Comparison of ENCODE assay signal across 1 cellular context in genomic region chr3:52454938-52455282, GRCh38.
TF ChIP-seq lines count a peak whose summit lies in the region.

No MANE protein-coding gene starts in this region.

TF ChIP-seq in K562, 482 proteins besides CTCF, POLR2A, EP300 and RAD21 (continued from another document):
- TF ChIP-seq, protein P1, sequence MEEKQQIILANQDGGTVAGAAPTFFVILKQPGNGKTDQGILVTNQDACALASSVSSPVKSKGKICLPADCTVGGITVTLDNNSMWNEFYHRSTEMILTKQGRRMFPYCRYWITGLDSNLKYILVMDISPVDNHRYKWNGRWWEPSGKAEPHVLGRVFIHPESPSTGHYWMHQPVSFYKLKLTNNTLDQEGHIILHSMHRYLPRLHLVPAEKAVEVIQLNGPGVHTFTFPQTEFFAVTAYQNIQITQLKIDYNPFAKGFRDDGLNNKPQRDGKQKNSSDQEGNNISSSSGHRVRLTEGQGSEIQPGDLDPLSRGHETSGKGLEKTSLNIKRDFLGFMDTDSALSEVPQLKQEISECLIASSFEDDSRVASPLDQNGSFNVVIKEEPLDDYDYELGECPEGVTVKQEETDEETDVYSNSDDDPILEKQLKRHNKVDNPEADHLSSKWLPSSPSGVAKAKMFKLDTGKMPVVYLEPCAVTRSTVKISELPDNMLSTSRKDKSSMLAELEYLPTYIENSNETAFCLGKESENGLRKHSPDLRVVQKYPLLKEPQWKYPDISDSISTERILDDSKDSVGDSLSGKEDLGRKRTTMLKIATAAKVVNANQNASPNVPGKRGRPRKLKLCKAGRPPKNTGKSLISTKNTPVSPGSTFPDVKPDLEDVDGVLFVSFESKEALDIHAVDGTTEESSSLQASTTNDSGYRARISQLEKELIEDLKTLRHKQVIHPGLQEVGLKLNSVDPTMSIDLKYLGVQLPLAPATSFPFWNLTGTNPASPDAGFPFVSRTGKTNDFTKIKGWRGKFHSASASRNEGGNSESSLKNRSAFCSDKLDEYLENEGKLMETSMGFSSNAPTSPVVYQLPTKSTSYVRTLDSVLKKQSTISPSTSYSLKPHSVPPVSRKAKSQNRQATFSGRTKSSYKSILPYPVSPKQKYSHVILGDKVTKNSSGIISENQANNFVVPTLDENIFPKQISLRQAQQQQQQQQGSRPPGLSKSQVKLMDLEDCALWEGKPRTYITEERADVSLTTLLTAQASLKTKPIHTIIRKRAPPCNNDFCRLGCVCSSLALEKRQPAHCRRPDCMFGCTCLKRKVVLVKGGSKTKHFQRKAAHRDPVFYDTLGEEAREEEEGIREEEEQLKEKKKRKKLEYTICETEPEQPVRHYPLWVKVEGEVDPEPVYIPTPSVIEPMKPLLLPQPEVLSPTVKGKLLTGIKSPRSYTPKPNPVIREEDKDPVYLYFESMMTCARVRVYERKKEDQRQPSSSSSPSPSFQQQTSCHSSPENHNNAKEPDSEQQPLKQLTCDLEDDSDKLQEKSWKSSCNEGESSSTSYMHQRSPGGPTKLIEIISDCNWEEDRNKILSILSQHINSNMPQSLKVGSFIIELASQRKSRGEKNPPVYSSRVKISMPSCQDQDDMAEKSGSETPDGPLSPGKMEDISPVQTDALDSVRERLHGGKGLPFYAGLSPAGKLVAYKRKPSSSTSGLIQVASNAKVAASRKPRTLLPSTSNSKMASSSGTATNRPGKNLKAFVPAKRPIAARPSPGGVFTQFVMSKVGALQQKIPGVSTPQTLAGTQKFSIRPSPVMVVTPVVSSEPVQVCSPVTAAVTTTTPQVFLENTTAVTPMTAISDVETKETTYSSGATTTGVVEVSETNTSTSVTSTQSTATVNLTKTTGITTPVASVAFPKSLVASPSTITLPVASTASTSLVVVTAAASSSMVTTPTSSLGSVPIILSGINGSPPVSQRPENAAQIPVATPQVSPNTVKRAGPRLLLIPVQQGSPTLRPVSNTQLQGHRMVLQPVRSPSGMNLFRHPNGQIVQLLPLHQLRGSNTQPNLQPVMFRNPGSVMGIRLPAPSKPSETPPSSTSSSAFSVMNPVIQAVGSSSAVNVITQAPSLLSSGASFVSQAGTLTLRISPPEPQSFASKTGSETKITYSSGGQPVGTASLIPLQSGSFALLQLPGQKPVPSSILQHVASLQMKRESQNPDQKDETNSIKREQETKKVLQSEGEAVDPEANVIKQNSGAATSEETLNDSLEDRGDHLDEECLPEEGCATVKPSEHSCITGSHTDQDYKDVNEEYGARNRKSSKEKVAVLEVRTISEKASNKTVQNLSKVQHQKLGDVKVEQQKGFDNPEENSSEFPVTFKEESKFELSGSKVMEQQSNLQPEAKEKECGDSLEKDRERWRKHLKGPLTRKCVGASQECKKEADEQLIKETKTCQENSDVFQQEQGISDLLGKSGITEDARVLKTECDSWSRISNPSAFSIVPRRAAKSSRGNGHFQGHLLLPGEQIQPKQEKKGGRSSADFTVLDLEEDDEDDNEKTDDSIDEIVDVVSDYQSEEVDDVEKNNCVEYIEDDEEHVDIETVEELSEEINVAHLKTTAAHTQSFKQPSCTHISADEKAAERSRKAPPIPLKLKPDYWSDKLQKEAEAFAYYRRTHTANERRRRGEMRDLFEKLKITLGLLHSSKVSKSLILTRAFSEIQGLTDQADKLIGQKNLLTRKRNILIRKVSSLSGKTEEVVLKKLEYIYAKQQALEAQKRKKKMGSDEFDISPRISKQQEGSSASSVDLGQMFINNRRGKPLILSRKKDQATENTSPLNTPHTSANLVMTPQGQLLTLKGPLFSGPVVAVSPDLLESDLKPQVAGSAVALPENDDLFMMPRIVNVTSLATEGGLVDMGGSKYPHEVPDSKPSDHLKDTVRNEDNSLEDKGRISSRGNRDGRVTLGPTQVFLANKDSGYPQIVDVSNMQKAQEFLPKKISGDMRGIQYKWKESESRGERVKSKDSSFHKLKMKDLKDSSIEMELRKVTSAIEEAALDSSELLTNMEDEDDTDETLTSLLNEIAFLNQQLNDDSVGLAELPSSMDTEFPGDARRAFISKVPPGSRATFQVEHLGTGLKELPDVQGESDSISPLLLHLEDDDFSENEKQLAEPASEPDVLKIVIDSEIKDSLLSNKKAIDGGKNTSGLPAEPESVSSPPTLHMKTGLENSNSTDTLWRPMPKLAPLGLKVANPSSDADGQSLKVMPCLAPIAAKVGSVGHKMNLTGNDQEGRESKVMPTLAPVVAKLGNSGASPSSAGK (IDR thresholded peaks at IDR 0.05), result peak; percentile 73
- no peak for TF ChIP-seq COPS2 (conservative IDR thresholded peaks at IDR 0.05)
- TF ChIP-seq TAF7 (tag; IDR thresholded peaks at IDR 0.05), result no peak
- TF ChIP-seq DACH1 (IDR thresholded peaks at IDR 0.05; ENCODE audit: partially characterized antibody), result no peak
- no peak for TF ChIP-seq KAT2B (IDR thresholded peaks at IDR 0.05; ENCODE audit: low read depth, low read length)
- TF ChIP-seq L3MBTL2 (IDR thresholded peaks at IDR 0.05), result peak; percentile 80
- no peak for TF ChIP-seq YY1 (IDR thresholded peaks at IDR 0.05; ENCODE audit: borderline replicate concordance in 1 of 3, control insufficient read depth in 1 of 3, extremely low read depth in 1 of 3, insufficient read depth in 3 of 3, insufficient read length in 1 of 3, insufficient replicate concordance in 2 of 3, low read depth in 1 of 3, low read length in 2 of 3)
- TF ChIP-seq ZNF57 (CRISPR knock-in tag; IDR thresholded peaks at IDR 0.05), result no peak
- TF ChIP-seq SMAD4 (CRISPR knock-in tag; conservative IDR thresholded peaks at IDR 0.05), result 0 out of 2 replicates have a peak, but pooled peaks have one; percentile 21
- TF ChIP-seq ZNF551 (CRISPR knock-in tag; IDR thresholded peaks at IDR 0.05), result no peak
- TF ChIP-seq NR1H2 (CRISPR knock-in tag; IDR thresholded peaks at IDR 0.05), result no peak
- no peak for TF ChIP-seq CTBP1 (IDR thresholded peaks at IDR 0.05; ENCODE audit: borderline replicate concordance)
- no peak for TF ChIP-seq FOXK2 (conservative IDR thresholded peaks at IDR 0.05 in 1 of 2, IDR thresholded peaks at IDR 0.05 in 1 of 2; ENCODE audit: low read depth in 2 of 2)
- no peak for TF ChIP-seq SLC30A9 (CRISPR knock-in tag; IDR thresholded peaks at IDR 0.05)
- TF ChIP-seq BRF1 (IDR thresholded peaks at IDR 0.05; ENCODE audit: borderline replicate concordance, extremely low read depth, insufficient read length), result no peak
- no peak for TF ChIP-seq SRSF1 (IDR thresholded peaks at IDR 0.05; ENCODE audit: low read depth, low read length)
- TF ChIP-seq, protein P2, sequence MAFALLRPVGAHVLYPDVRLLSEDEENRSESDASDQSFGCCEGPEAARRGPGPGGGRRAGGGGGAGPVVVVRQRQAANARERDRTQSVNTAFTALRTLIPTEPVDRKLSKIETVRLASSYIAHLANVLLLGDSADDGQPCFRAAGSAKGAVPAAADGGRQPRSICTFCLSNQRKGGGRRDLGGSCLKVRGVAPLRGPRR (CRISPR knock-in tag; IDR thresholded peaks at IDR 0.05), result no peak
- TF ChIP-seq CHD1 (IDR thresholded peaks at IDR 0.05; ENCODE audit: low read length), result peak; percentile 36
- TF ChIP-seq ESRRA (IDR thresholded peaks at IDR 0.05; ENCODE audit: borderline replicate concordance, low read depth), result no peak
- TF ChIP-seq PHF21A (IDR thresholded peaks at IDR 0.05; ENCODE audit: borderline replicate concordance, low read depth), result no peak
- TF ChIP-seq, protein P3, sequence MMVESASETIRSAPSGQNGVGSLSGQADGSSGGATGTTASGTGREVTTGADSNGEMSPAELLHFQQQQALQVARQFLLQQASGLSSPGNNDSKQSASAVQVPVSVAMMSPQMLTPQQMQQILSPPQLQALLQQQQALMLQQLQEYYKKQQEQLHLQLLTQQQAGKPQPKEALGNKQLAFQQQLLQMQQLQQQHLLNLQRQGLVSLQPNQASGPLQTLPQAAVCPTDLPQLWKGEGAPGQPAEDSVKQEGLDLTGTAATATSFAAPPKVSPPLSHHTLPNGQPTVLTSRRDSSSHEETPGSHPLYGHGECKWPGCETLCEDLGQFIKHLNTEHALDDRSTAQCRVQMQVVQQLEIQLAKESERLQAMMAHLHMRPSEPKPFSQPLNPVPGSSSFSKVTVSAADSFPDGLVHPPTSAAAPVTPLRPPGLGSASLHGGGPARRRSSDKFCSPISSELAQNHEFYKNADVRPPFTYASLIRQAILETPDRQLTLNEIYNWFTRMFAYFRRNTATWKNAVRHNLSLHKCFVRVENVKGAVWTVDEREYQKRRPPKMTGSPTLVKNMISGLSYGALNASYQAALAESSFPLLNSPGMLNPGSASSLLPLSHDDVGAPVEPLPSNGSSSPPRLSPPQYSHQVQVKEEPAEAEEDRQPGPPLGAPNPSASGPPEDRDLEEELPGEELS (CRISPR knock-in tag; IDR thresholded peaks at IDR 0.05; ENCODE audit: borderline replicate concordance), result no peak
- TF ChIP-seq ZNF592 (IDR thresholded peaks at IDR 0.05), result peak; percentile 63
- TF ChIP-seq ERF (CRISPR knock-in tag; IDR thresholded peaks at IDR 0.05), result 0 out of 2 replicates have a peak, but pooled peaks have one; percentile 19
- TF ChIP-seq PPARD (CRISPR knock-in tag; IDR thresholded peaks at IDR 0.05), result no peak
- no peak for TF ChIP-seq TFAM (CRISPR knock-in tag; conservative IDR thresholded peaks at IDR 0.05)
- no peak for TF ChIP-seq ZNF780A (CRISPR knock-in tag; IDR thresholded peaks at IDR 0.05)
- no peak for TF ChIP-seq BDP1 (IDR thresholded peaks at IDR 0.05; ENCODE audit: insufficient read depth, insufficient read length)
- peak; percentile 56; the same call in 1 of the 2 replicates for TF ChIP-seq NFRKB (IDR thresholded peaks at IDR 0.05; ENCODE audit: low read depth)
- TF ChIP-seq ZBTB1 (CRISPR knock-in tag; IDR thresholded peaks at IDR 0.05; ENCODE audit: borderline replicate concordance, low read depth), result no peak
- TF ChIP-seq ATF1 (CRISPR knock-in tag; IDR thresholded peaks at IDR 0.05), result no peak
- TF ChIP-seq ATF1 (tag; IDR thresholded peaks at IDR 0.05), result peak; percentile 53; the same call in 1 of the 2 replicates
TF ChIP-seq in K562: peak in this region for 11.
